Comparison of ENCODE assay signal across 16 cellular contexts in genomic region chr14:54138354-54139038, GRCh38.
"Had no signal": no experiment of that assay in that cellular context is flagged by ENCODE, and none has a peak within 500 bp of the region (broad histone marks: within the 10 kb centered on the region; RNA-seq: fewer than 3 reads in every experiment).

No MANE protein-coding gene starts in this region.

- H3K36me3 Mint-ChIP-seq: activated naive CD4-positive, alpha-beta T cell treated with anti-CD3 and anti-CD28 coated beads, Interleukin-2, amount 50 U/mL, for 24 hours; natural killer cell treated with Interleukin-12 subunit alpha and Interleukin-12 subunit beta and Interleukin-15 and Interleukin-18, amount 100 ng/mL, for 72 hours had no signal

- H3K4me1 Mint-ChIP-seq: activated naive CD4-positive, alpha-beta T cell treated with anti-CD3 and anti-CD28 coated beads, Interleukin-2, amount 50 U/mL, for 24 hours had no signal

- H3K4me1 ChIP-seq: body of pancreas, psoas muscle, sigmoid colon had no signal

- H3K36me3 ChIP-seq: sigmoid colon had no signal

- DNase-seq: activated CD4-positive, alpha-beta T cell treated with anti-CD3 and anti-CD28 coated beads, Interleukin-2, amount 50 U/mL, for 4 hours; activated CD4-positive, CD25-positive, alpha-beta regulatory T cell treated with anti-CD3 and anti-CD28 coated beads, Interleukin-2, amount 50 U/mL, for 72 hours; activated T-cell treated with anti-CD3 and anti-CD28 coated beads, Interleukin-2, amount 50 U/mL, for 1 hour; amniotic stem cell; body of pancreas; central memory CD4-positive, alpha-beta T cell; effector memory CD4-positive, alpha-beta T cell; hippocampal formation; nucleus accumbens; psoas muscle; sigmoid colon; stimulated activated CD4-positive, alpha-beta T cell treated with anti-CD3 and anti-CD28 coated beads, Interleukin-12 subunit alpha, Interleukin-12 subunit beta, amount 100 ng/mL, for 4 hours; stimulated activated CD4-positive, alpha-beta T cell treated with anti-CD3 and anti-CD28 coated beads, Interleukin-2, amount 100 ng/mL, for 48 hours; stimulated activated naive CD4-positive, alpha-beta T cell treated with Interleukin-2 at 50 U/mL for 16 hours had no signal

- H3K27me3 ChIP-seq: body of pancreas, sigmoid colon had no signal

- H3K4me3 Mint-ChIP-seq: activated naive CD4-positive, alpha-beta T cell treated with anti-CD3 and anti-CD28 coated beads, Interleukin-2, amount 50 U/mL, for 24 hours; natural killer cell treated with Interleukin-12 subunit alpha and Interleukin-12 subunit beta and Interleukin-15 and Interleukin-18, amount 100 ng/mL, for 72 hours had no signal

- H3K27ac ChIP-seq: body of pancreas, psoas muscle, sigmoid colon had no signal

- H3K4me3 ChIP-seq: body of pancreas, psoas muscle, sigmoid colon had no signal

- H3K9me3 ChIP-seq: body of pancreas, psoas muscle, sigmoid colon had no signal

- H3K9me3 Mint-ChIP-seq: activated naive CD4-positive, alpha-beta T cell treated with anti-CD3 and anti-CD28 coated beads, Interleukin-2, amount 50 U/mL, for 24 hours had no signal

- H3K27ac Mint-ChIP-seq: activated naive CD4-positive, alpha-beta T cell treated with anti-CD3 and anti-CD28 coated beads, Interleukin-2, amount 50 U/mL, for 24 hours; natural killer cell treated with Interleukin-12 subunit alpha and Interleukin-12 subunit beta and Interleukin-15 and Interleukin-18, amount 100 ng/mL, for 72 hours had no signal

- H3K27me3 Mint-ChIP-seq: natural killer cell treated with Interleukin-12 subunit alpha and Interleukin-12 subunit beta and Interleukin-15 and Interleukin-18, amount 100 ng/mL, for 72 hours had no signal

- ATAC-seq: body of pancreas; natural killer cell treated with Interleukin-12 subunit alpha and Interleukin-12 subunit beta and Interleukin-15 and Interleukin-18, amount 100 ng/mL, for 72 hours; psoas muscle had no signal
